12 cellular contexts compared by ENCODE assay signal in genomic region chr9:72383978-72384709, GRCh38. TPM values are rescaled to one million over a fixed set of nuclear protein-coding genes. Genes with fewer than 3 reads are reported as not detected.
DNase-seq lines count a peak whose midpoint lies in the region; ATAC-seq, FAIRE-seq and TF ChIP-seq lines count a peak whose summit lies in the region.
"Had no signal": no experiment of that assay in that cellular context is flagged by ENCODE, and none has a peak within 500 bp of the region (broad histone marks: within the 10 kb centered on the region; RNA-seq: fewer than 3 reads in every experiment).

No MANE protein-coding gene starts in this region.

- H3K4me3 Mint-ChIP-seq in stimulated activated effector memory CD8-positive, alpha-beta T cell treated with anti-CD3 and anti-CD28 coated beads, Interleukin-12 subunit alpha, Interleukin-12 subunit beta, amount 100 ng/mL, for 72 hours: no peak overlapping the region
- no peak overlapping the region for H3K4me3 Mint-ChIP-seq in activated CD8-positive, alpha-beta T cell treated with anti-CD3 and anti-CD28 coated beads, Interleukin-2, amount 10 ng/mL, durations not matched to agents 7 days and 5 days
- H3K4me3 Mint-ChIP-seq: activated CD4-positive, alpha-beta memory T cell treated with anti-CD3 and anti-CD28 coated beads, Interleukin-2, amount 10 ng/mL, durations not matched to agents 7 days and 5 days; activated naive CD4-positive, alpha-beta T cell treated with anti-CD3 and anti-CD28 coated beads, Interleukin-2, amount 10 ng/mL, durations not matched to agents 7 days and 5 days; T-helper 17 cell had no signal

- no peak overlapping the region for H3K27ac Mint-ChIP-seq in stimulated activated effector memory CD8-positive, alpha-beta T cell treated with anti-CD3 and anti-CD28 coated beads, Interleukin-12 subunit alpha, Interleukin-12 subunit beta, amount 100 ng/mL, for 72 hours
- no peak overlapping the region for H3K27ac Mint-ChIP-seq in activated CD8-positive, alpha-beta T cell treated with anti-CD3 and anti-CD28 coated beads, Interleukin-2, amount 10 ng/mL, durations not matched to agents 7 days and 5 days
- H3K27ac Mint-ChIP-seq: activated CD4-positive, alpha-beta memory T cell treated with anti-CD3 and anti-CD28 coated beads, Interleukin-2, amount 10 ng/mL, durations not matched to agents 7 days and 5 days; activated naive CD4-positive, alpha-beta T cell treated with anti-CD3 and anti-CD28 coated beads, Interleukin-2, amount 10 ng/mL, durations not matched to agents 7 days and 5 days; T-helper 17 cell had no signal

- no peaks in the 10 kb centered on the region for H3K9me3 Mint-ChIP-seq in stimulated activated effector memory CD8-positive, alpha-beta T cell treated with anti-CD3 and anti-CD28 coated beads, Interleukin-12 subunit alpha, Interleukin-12 subunit beta, amount 100 ng/mL, for 72 hours
- no peaks in the 10 kb centered on the region for H3K9me3 Mint-ChIP-seq in activated CD8-positive, alpha-beta T cell treated with anti-CD3 and anti-CD28 coated beads, Interleukin-2, amount 10 ng/mL, durations not matched to agents 7 days and 5 days (ENCODE audit: insufficient read depth)
- H3K9me3 Mint-ChIP-seq: activated CD4-positive, alpha-beta memory T cell treated with anti-CD3 and anti-CD28 coated beads, Interleukin-2, amount 10 ng/mL, durations not matched to agents 7 days and 5 days; activated naive CD4-positive, alpha-beta T cell treated with anti-CD3 and anti-CD28 coated beads, Interleukin-2, amount 10 ng/mL, durations not matched to agents 7 days and 5 days had no signal

- H3K27me3 Mint-ChIP-seq in activated CD8-positive, alpha-beta T cell treated with anti-CD3 and anti-CD28 coated beads, Interleukin-2, amount 10 ng/mL, durations not matched to agents 7 days and 5 days (ENCODE audit: low read depth): no peaks in the 10 kb centered on the region
- H3K27me3 Mint-ChIP-seq: activated CD4-positive, alpha-beta memory T cell treated with anti-CD3 and anti-CD28 coated beads, Interleukin-2, amount 10 ng/mL, durations not matched to agents 7 days and 5 days; T-helper 17 cell had no signal

- CTCF ChIA-PET in activated CD8-positive, alpha-beta T cell treated with anti-CD3 and anti-CD28 coated beads, Interleukin-2, amount 10 ng/mL, durations not matched to agents 7 days and 5 days (lab: Charles Lee): interaction anchor here (1.5 to 2.4 kb wide), 2 partner anchors 18 to 208 kb away, joined by 4 to 9 read pairs; partner anchors contain the start of gene ZFAND5

- ATAC-seq in stimulated activated effector memory CD8-positive, alpha-beta T cell treated with anti-CD3 and anti-CD28 coated beads, Interleukin-12 subunit alpha, Interleukin-12 subunit beta, amount 100 ng/mL, for 72 hours: peak; percentile 31
- ATAC-seq in activated CD8-positive, alpha-beta T cell treated with anti-CD3 and anti-CD28 coated beads, Interleukin-2, amount 10 ng/mL, durations not matched to agents 7 days and 5 days: no peak
- ATAC-seq in GM19452 (IDR thresholded peaks at IDR 0.05; ENCODE audit: unreplicated experiment): no peak
- ATAC-seq: heart left ventricle, T-helper 17 cell had no signal

- POLR2A ChIA-PET in activated CD8-positive, alpha-beta T cell treated with anti-CD3 and anti-CD28 coated beads, Interleukin-2, amount 10 ng/mL, durations not matched to agents 7 days and 5 days (lab: Charles Lee): no interaction called here

- in situ Hi-C loops in SK-MEL-5 (cut with HindIII; ENCODE audit: low pct_unique_long_range_greater_than_20kb, low sequenced_read_pairs): no loop called here

- no peak for DNase-seq in GM19239 (ENCODE audit: insufficient read length, low spot score)
- peak; percentile 71 for DNase-seq in SK-MEL-5 (ENCODE audit: low read depth, low spot score)
- peak; percentile 94 for DNase-seq in fibroblast of mammary gland (ENCODE audit: low read depth)
- DNase-seq in stimulated activated effector memory CD8-positive, alpha-beta T cell treated with anti-CD3 and anti-CD28 coated beads, Interleukin-12 subunit alpha, Interleukin-12 subunit beta, amount 100 ng/mL, for 72 hours (ENCODE audit: low spot score in 2 of 2): no peak
- DNase-seq in NCI-H748 treated with DMSO at 0.1 percent for 48 hours (lab: John Stamatoyannopoulos, UW): no peak
- no peak for DNase-seq in activated CD8-positive, alpha-beta T cell treated with anti-CD3 and anti-CD28 coated beads, Interleukin-2, amount 10 ng/mL, durations not matched to agents 7 days and 5 days
- DNase-seq: activated CD4-positive, alpha-beta memory T cell treated with anti-CD3 and anti-CD28 coated beads, Interleukin-2, amount 10 ng/mL, durations not matched to agents 7 days and 5 days; activated naive CD4-positive, alpha-beta T cell treated with anti-CD3 and anti-CD28 coated beads, Interleukin-2, amount 10 ng/mL, durations not matched to agents 7 days and 5 days; heart left ventricle; NCI-H2081; T-helper 17 cell had no signal

- H3K4me3 ChIP-seq in fibroblast of mammary gland (ENCODE audit: control insufficient read depth, low read depth, low read length): no peak overlapping the region
- H3K4me3 ChIP-seq: heart left ventricle had no signal

- peak; percentile 42 for FAIRE-seq in GM19239 (lab: Jason Lieb, UNC)

- no peak for TF ChIP-seq CTCF in fibroblast of mammary gland (conservative IDR thresholded peaks at IDR 0.05; ENCODE audit: control insufficient read depth, insufficient read depth, low read depth, low read length)

- no peaks in the 10 kb centered on the region for H3K4me1 Mint-ChIP-seq in stimulated activated effector memory CD8-positive, alpha-beta T cell treated with anti-CD3 and anti-CD28 coated beads, Interleukin-12 subunit alpha, Interleukin-12 subunit beta, amount 100 ng/mL, for 72 hours
- H3K4me1 Mint-ChIP-seq in activated CD8-positive, alpha-beta T cell treated with anti-CD3 and anti-CD28 coated beads, Interleukin-2, amount 10 ng/mL, durations not matched to agents 7 days and 5 days (ENCODE audit: low read depth): peaks cover 6% of the 10 kb centered on the region

- H3K36me3 Mint-ChIP-seq in stimulated activated effector memory CD8-positive, alpha-beta T cell treated with anti-CD3 and anti-CD28 coated beads, Interleukin-12 subunit alpha, Interleukin-12 subunit beta, amount 100 ng/mL, for 72 hours: no peaks in the 10 kb centered on the region
- no peaks in the 10 kb centered on the region for H3K36me3 Mint-ChIP-seq in activated CD8-positive, alpha-beta T cell treated with anti-CD3 and anti-CD28 coated beads, Interleukin-2, amount 10 ng/mL, durations not matched to agents 7 days and 5 days (ENCODE audit: low read depth)
- H3K36me3 Mint-ChIP-seq: activated naive CD4-positive, alpha-beta T cell treated with anti-CD3 and anti-CD28 coated beads, Interleukin-2, amount 10 ng/mL, durations not matched to agents 7 days and 5 days had no signal

RNA-seq across cellular contexts. Expression of gene ZFAND5, which starts 19.1 kb away (rescaled TPM):
- 214 and 225 TPM in 2 replicates for total RNA-seq in SK-MEL-5 (2014; rRNA removed; shearing (Covaris generic))
- 254 and 268 TPM in 2 replicates for polyA plus RNA-seq in SK-MEL-5 (2015; cell fraction: cytosol; rRNA removed)
- polyA plus RNA-seq in SK-MEL-5 (2015; cell fraction: nucleus; rRNA removed): 385 and 397 TPM in 2 replicates
- 10 to 100 TPM; 64.1 to 69.0 TPM for total RNA-seq in activated CD8-positive, alpha-beta T cell treated with anti-CD3 and anti-CD28 coated beads, Interleukin-2, amount 10 ng/mL, durations not matched to agents 7 days and 5 days

Comparison
In these comparisons a context has a peak if more than half of its experiments do, and no peak if none do; other contexts are left out.
1. DNase-seq: peak in SK-MEL-5 (single experiment) and fibroblast of mammary gland (single experiment); none in GM19239 (single experiment), stimulated activated effector memory CD8-positive, alpha-beta T cell treated with anti-CD3 and anti-CD28 coated beads, Interleukin-12 subunit alpha, Interleukin-12 subunit beta, amount 100 ng/mL, for 72 hours (0 of 2), NCI-H748 treated with DMSO at 0.1 percent for 48 hours (single experiment) and activated CD8-positive, alpha-beta T cell treated with anti-CD3 and anti-CD28 coated beads, Interleukin-2, amount 10 ng/mL, durations not matched to agents 7 days and 5 days (single experiment).